In genomic region chr3:17217588-17217987, GRCh38 we compare ENCODE assay signal across 21 cellular contexts.
A peak's percentile ranks its signal among the peaks of the same experiment; 100 is the strongest.
DNase-seq lines count a peak whose midpoint lies in the region; ATAC-seq, FAIRE-seq and TF ChIP-seq lines count a peak whose summit lies in the region.
"Had no signal": no experiment of that assay in that cellular context is flagged by ENCODE, and none has a peak within 500 bp of the region (broad histone marks: within the 10 kb centered on the region; RNA-seq: fewer than 3 reads in every experiment).

No MANE protein-coding gene starts in this region.

- no peak for TF ChIP-seq EP300 in A549 (IDR thresholded peaks at IDR 0.05)

- no peak overlapping the region for H2AK9ac ChIP-seq in IMR-90 (replicated peaks; ENCODE audit: low read depth, low read length, poor library complexity)

- H3K4me2 ChIP-seq in A549 = no peak overlapping the region
- H3K4me2 ChIP-seq in IMR-90 (ENCODE audit: low read depth, low read length) = no peak overlapping the region
- H3K4me2 ChIP-seq: BLaER1 treated with 17β-estradiol and CSF1 and Interleukin-3, amounts not matched to agents 10 nM and 100 nM had no signal

- H3K9me3 Mint-ChIP-seq in memory B cell = no peaks in the 10 kb centered on the region

- no peak overlapping the region for H2BK120ac ChIP-seq in IMR-90 (ENCODE audit: low read depth, low read length)

- TF ChIP-seq RAD21 in A549 (conservative IDR thresholded peaks at IDR 0.05 in 1 of 2, IDR thresholded peaks at IDR 0.05 in 1 of 2) = no peak
- no peak for TF ChIP-seq RAD21 in IMR-90 (IDR thresholded peaks at IDR 0.05; ENCODE audit: low read length)

- no peaks in the 10 kb centered on the region for H3K36me3 ChIP-seq in IMR-90 (ENCODE audit: control insufficient read depth, insufficient read depth, low read length)

- no peak overlapping the region for H2BK20ac ChIP-seq in IMR-90 (ENCODE audit: low read depth, low read length)

- TF ChIP-seq POLR2A in A549 (IDR thresholded peaks at IDR 0.05; ENCODE audit: low read length) (no peak), IMR-90 (IDR thresholded peaks at IDR 0.05; ENCODE audit: low read depth, low read length) (no peak)

- DNase-seq in A549 (ENCODE audit: low read depth in 1 of 2, low spot score in 1 of 2) = no peak
- no peak for DNase-seq in IMR-90
- DNase-seq in memory B cell (ENCODE audit: low spot score in 2 of 2) = no peak
- no peak for DNase-seq in GF-D8 (lab: John Stamatoyannopoulos, UW)
- DNase-seq in NCI-H1092 treated with DMSO at 0.1 percent for 48 hours (lab: John Stamatoyannopoulos, UW) = no peak
- DNase-seq: 8988T; AML-193; Caco-2; Calu3; CD4-positive, alpha-beta T cell; CD8-positive, alpha-beta T cell; DMS79 treated with DMSO at 0.1 percent for 48 hours had no signal

- no peak overlapping the region for H3K14ac ChIP-seq in IMR-90 (replicated peaks; ENCODE audit: low read depth, low read length)

- H4K8ac ChIP-seq in IMR-90 (ENCODE audit: low read depth in 2 of 2, low read length in 2 of 2) = no peak overlapping the region

- TF ChIP-seq CTCF in A549 (IDR thresholded peaks at IDR 0.05) = no peak
- no peak for TF ChIP-seq CTCF in IMR-90 (conservative IDR thresholded peaks at IDR 0.05; ENCODE audit: low read depth, low read length)

- POLR2A ChIA-PET in A549 (lab: Yijun Ruan, JAX) = no interaction called here
- POLR2A ChIA-PET in IMR-90 (lab: Charles Lee; ENCODE audit: unreplicated experiment) = no interaction called here

- H3K9me3 ChIP-seq in A549 (0 out of 3 replicates have a peak, but pooled peaks cover 3% of the 10 kb centered on the region), IMR-90 (ENCODE audit: control insufficient read depth, insufficient read depth, low read length) (no peaks in the 10 kb centered on the region)
- H3K9me3 ChIP-seq: Caco-2 had no signal

- H3K56ac ChIP-seq in IMR-90 (ENCODE audit: extremely low read depth, insufficient read depth, low read length) = no peak overlapping the region

- H3K18ac ChIP-seq in IMR-90 (ENCODE audit: low read depth, low read length) = no peak overlapping the region

- no TSS peak for BruUV-seq in IMR-90 (replicated peaks; lab: Mats Ljungman, UMichigan)

- H3K4me1 Mint-ChIP-seq in memory B cell = no peaks in the 10 kb centered on the region
- H3K4me1 Mint-ChIP-seq: B cell had no signal

- no peaks in the 10 kb centered on the region for H4K20me1 ChIP-seq in IMR-90 (ENCODE audit: insufficient read depth, low read length)
- H4K20me1 ChIP-seq: BLaER1 treated with 17β-estradiol and CSF1 and Interleukin-3, amounts not matched to agents 10 nM and 100 nM had no signal

- H4K91ac ChIP-seq in IMR-90 (ENCODE audit: insufficient read depth, low read depth, low read length) = no peak overlapping the region

- H2BK5ac ChIP-seq in IMR-90 (ENCODE audit: low read depth, low read length, poor library complexity, severe bottlenecking) = no peak overlapping the region

- peaks cover 31% of the 10 kb centered on the region for H3K36me3 Mint-ChIP-seq in memory B cell

- dilution Hi-C loops in IMR-90 (cut with HindIII; ENCODE audit: low sequenced_read_pairs, unreplicated experiment) = no loop called here

- no peak overlapping the region for H3K4me3 Mint-ChIP-seq in memory B cell
- H3K4me3 Mint-ChIP-seq: B cell; CD4-positive, alpha-beta T cell; CD8-positive, alpha-beta T cell had no signal

- H3K27ac ChIP-seq in A549 = no peak overlapping the region
- H3K27ac ChIP-seq in IMR-90 (ENCODE audit: insufficient read depth, low read length) = no peak overlapping the region
- H3K27ac ChIP-seq: BLaER1 treated with 17β-estradiol and CSF1 and Interleukin-3, amounts not matched to agents 10 nM and 100 nM; C4-2B had no signal

- 0 out of 3 replicates have a peak, but pooled peaks cover 7% of the 10 kb centered on the region for H3K4me1 ChIP-seq in A549
- H3K4me1 ChIP-seq in IMR-90 (ENCODE audit: control insufficient read depth, insufficient read depth, low read length) = peaks cover 3% of the 10 kb centered on the region; the same call in 1 of the 2 replicates
- H3K4me1 ChIP-seq: BLaER1 treated with 17β-estradiol and CSF1 and Interleukin-3, amounts not matched to agents 10 nM and 100 nM had no signal

- H3K27ac Mint-ChIP-seq in memory B cell = peak overlapping the region; percentile 67
- H3K27ac Mint-ChIP-seq: B cell; CD4-positive, alpha-beta T cell; CD8-positive, alpha-beta T cell had no signal

- no peaks in the 10 kb centered on the region for H3K9me1 ChIP-seq in IMR-90 (ENCODE audit: insufficient read depth, low read length)

- CTCF ChIA-PET in A549 (lab: Yijun Ruan, JAX) (no interaction called here), IMR-90 (lab: Yijun Ruan, JAX) (no interaction called here)

- H3K27me3 ChIP-seq in IMR-90 (ENCODE audit: control insufficient read depth, insufficient read depth, low read length) = no peaks in the 10 kb centered on the region
- H3K27me3 ChIP-seq: BLaER1 treated with 17β-estradiol and CSF1 and Interleukin-3, amounts not matched to agents 10 nM and 100 nM had no signal

- H2BK15ac ChIP-seq in IMR-90 (ENCODE audit: low read depth, low read length) = no peak overlapping the region

- no peak for FAIRE-seq in A549 (lab: Jason Lieb, UNC)
- FAIRE-seq: A204.1, D721Med, G401.6, GM18507 had no signal

- H2AFZ ChIP-seq in IMR-90 (replicated peaks; ENCODE audit: low read length, poor library complexity) = no peak overlapping the region

- no peak overlapping the region for H4K5ac ChIP-seq in IMR-90 (ENCODE audit: low read depth, low read length)

- H3K4ac ChIP-seq in IMR-90 (ENCODE audit: low read depth, low read length) = no peak overlapping the region

- no peak overlapping the region for H2AK5ac ChIP-seq in IMR-90 (ENCODE audit: low read depth, low read length)

- no peak overlapping the region for H3K9ac ChIP-seq in IMR-90 (ENCODE audit: low read depth, low read length)
- H3K9ac ChIP-seq: BLaER1 treated with 17β-estradiol and CSF1 and Interleukin-3, amounts not matched to agents 10 nM and 100 nM had no signal

- no peaks in the 10 kb centered on the region for H3K27me3 Mint-ChIP-seq in memory B cell
- H3K27me3 Mint-ChIP-seq: B cell; CD4-positive, alpha-beta T cell had no signal

- in situ Hi-C loops in IMR-90 (cut with MboI; ENCODE audit: low sequenced_read_pairs) = no loop called here

- no peaks in the 10 kb centered on the region for H3K79me1 ChIP-seq in IMR-90 (ENCODE audit: low read depth in 1 of 2, low read length in 2 of 2)

- intact Hi-C loops in IMR-90 (cut with micrococcal nuclease) = no loop called here

- ATAC-seq in A549 (no peak), IMR-90 (ENCODE audit: low read depth) (no peak), memory B cell (ENCODE audit: low read depth) (no peak), HG03442 (IDR thresholded peaks at IDR 0.05; ENCODE audit: unreplicated experiment) (no peak)
- ATAC-seq: CD8-positive, alpha-beta T cell; GM12878 had no signal

- H3K23ac ChIP-seq in IMR-90 (ENCODE audit: low read depth, low read length) = no peak overlapping the region

- H3K4me3 ChIP-seq in A549 = no peak overlapping the region
- H3K4me3 ChIP-seq in IMR-90 (ENCODE audit: insufficient read depth, low read depth, low read length) = no peak overlapping the region
- H3K4me3 ChIP-seq: BLaER1 treated with 17β-estradiol and CSF1 and Interleukin-3, amounts not matched to agents 10 nM and 100 nM; GM12878 had no signal

TF ChIP-seq in A549, 52 proteins besides CTCF, POLR2A, EP300 and RAD21:
- TF ChIP-seq NFE2L2 (conservative IDR thresholded peaks at IDR 0.05; ENCODE audit: low read length) = peak; percentile 86
- TF ChIP-seq SMC3 (IDR thresholded peaks at IDR 0.05) = no peak

TF ChIP-seq in IMR-90, 13 proteins besides CTCF, POLR2A, EP300 and RAD21:
- no peak for TF ChIP-seq SMC3 (IDR thresholded peaks at IDR 0.05; ENCODE audit: low read depth, low read length)
- no peak for TF ChIP-seq RCOR1 (IDR thresholded peaks at IDR 0.05; ENCODE audit: insufficient replicate concordance, low read length)
- TF ChIP-seq RFX5 (IDR thresholded peaks at IDR 0.05; ENCODE audit: low read depth, low read length) = no peak
- peak; percentile 64 for TF ChIP-seq NFE2L2 (IDR thresholded peaks at IDR 0.05; ENCODE audit: low read depth, low read length)
